In genomic region chr1:177784394-177784793, GRCh38 we compare ENCODE assay signal across 29 cellular contexts.
"Had no signal": no experiment of that assay in that cellular context is flagged by ENCODE, and none has a peak within 500 bp of the region (broad histone marks: within the 10 kb centered on the region; RNA-seq: fewer than 3 reads in every experiment).

No MANE protein-coding gene starts in this region.

- H3K27ac Mint-ChIP-seq: naive thymus-derived CD4-positive, alpha-beta T cell; natural killer cell; nephron; progenitor cell of endocrine pancreas; stimulated activated effector memory CD8-positive, alpha-beta T cell treated with anti-CD3 and anti-CD28 coated beads, Interleukin-12 subunit alpha, Interleukin-12 subunit beta, amount 100 ng/mL, for 72 hours; stimulated activated naive B cell treated with anti-CD40 and anti-IgM and Interleukin-4, amounts not matched to agents 10 μg/mL and 1 μg/mL and 100 μg/mL, for 72 hours; stimulated activated naive CD8-positive, alpha-beta T cell treated with anti-CD3 and anti-CD28 coated beads, Interleukin-15, Interleukin-2, amounts not matched to agents 100 ng/mL and 50 ng/mL, for 24 hours had no signal

- H3K4me1 Mint-ChIP-seq: naive thymus-derived CD4-positive, alpha-beta T cell; natural killer cell; stimulated activated effector memory CD8-positive, alpha-beta T cell treated with anti-CD3 and anti-CD28 coated beads, Interleukin-12 subunit alpha, Interleukin-12 subunit beta, amount 100 ng/mL, for 72 hours; stimulated activated naive B cell treated with anti-CD40 and anti-IgM and Interleukin-4, amounts not matched to agents 10 μg/mL and 1 μg/mL and 100 μg/mL, for 72 hours had no signal

- H3K36me3 Mint-ChIP-seq: naive thymus-derived CD4-positive, alpha-beta T cell; natural killer cell; stimulated activated effector memory CD8-positive, alpha-beta T cell treated with anti-CD3 and anti-CD28 coated beads, Interleukin-12 subunit alpha, Interleukin-12 subunit beta, amount 100 ng/mL, for 72 hours; stimulated activated naive B cell treated with anti-CD40 and anti-IgM and Interleukin-4, amounts not matched to agents 10 μg/mL and 1 μg/mL and 100 μg/mL, for 72 hours had no signal

- H3K9ac ChIP-seq: parathyroid adenoma had no signal

- H3K27me3 ChIP-seq: ovary, right lobe of liver, sigmoid colon, stomach, thyroid gland, tibial nerve, upper lobe of left lung, vagina had no signal

- H3K4me3 ChIP-seq: ovary, psoas muscle, right lobe of liver, sigmoid colon, stomach, thoracic aorta, thyroid gland, tibial nerve, upper lobe of left lung, vagina had no signal

- H3K27ac ChIP-seq: ovary, parathyroid adenoma, psoas muscle, right lobe of liver, sigmoid colon, stomach, thoracic aorta, thyroid gland, tibial nerve, upper lobe of left lung, vagina had no signal

- H3K4me1 ChIP-seq: parathyroid adenoma, psoas muscle, right lobe of liver, stomach, thyroid gland, upper lobe of left lung, vagina had no signal

- H3K9me3 Mint-ChIP-seq: nephron had no signal

- FAIRE-seq: small intestine, urothelium cell line had no signal

- H3K27me3 Mint-ChIP-seq: naive thymus-derived CD4-positive, alpha-beta T cell; stimulated activated naive B cell treated with anti-CD40 and anti-IgM and Interleukin-4, amounts not matched to agents 10 μg/mL and 1 μg/mL and 100 μg/mL, for 72 hours; stimulated activated naive CD8-positive, alpha-beta T cell treated with anti-CD3 and anti-CD28 coated beads, Interleukin-15, Interleukin-2, amounts not matched to agents 100 ng/mL and 50 ng/mL, for 24 hours had no signal

- H3K79me2 ChIP-seq: parathyroid adenoma had no signal

- H2AFZ ChIP-seq: parathyroid adenoma had no signal

- H3K4me3 Mint-ChIP-seq: naive thymus-derived CD4-positive, alpha-beta T cell; natural killer cell; nephron; stimulated activated effector memory CD8-positive, alpha-beta T cell treated with anti-CD3 and anti-CD28 coated beads, Interleukin-12 subunit alpha, Interleukin-12 subunit beta, amount 100 ng/mL, for 72 hours; stimulated activated naive B cell treated with anti-CD40 and anti-IgM and Interleukin-4, amounts not matched to agents 10 μg/mL and 1 μg/mL and 100 μg/mL, for 72 hours; stimulated activated naive CD8-positive, alpha-beta T cell treated with anti-CD3 and anti-CD28 coated beads, Interleukin-15, Interleukin-2, amounts not matched to agents 100 ng/mL and 50 ng/mL, for 24 hours had no signal

- H3K9me3 ChIP-seq: ovary, psoas muscle, right lobe of liver, sigmoid colon, stomach, thoracic aorta, thyroid gland, tibial nerve, upper lobe of left lung, vagina had no signal

- H3K36me3 ChIP-seq: ovary, right lobe of liver, sigmoid colon, stomach, thoracic aorta, thyroid gland, tibial nerve, upper lobe of left lung, vagina had no signal

- DNase-seq: naive thymus-derived CD4-positive, alpha-beta T cell; natural killer cell; occipital lobe; ovary; posterior cingulate gyrus; psoas muscle; right cardiac atrium; right lobe of liver; sigmoid colon; small intestine; stimulated activated CD4-positive, alpha-beta T cell treated with anti-CD3 and anti-CD28 coated beads, Interleukin-15, amount 100 ng/mL, for 24 hours; stimulated activated CD4-positive, alpha-beta T cell treated with anti-CD3 and anti-CD28 coated beads, Interleukin-2, amount 100 ng/mL, for 24 hours; stimulated activated CD4-positive, alpha-beta T cell treated with anti-CD3 and anti-CD28 coated beads, Interleukin-2, amount 100 ng/mL, for 48 hours; stimulated activated CD4-positive, alpha-beta T cell treated with anti-CD3 and anti-CD28 coated beads, Interleukin-4, amount 100 ng/mL, for 24 hours; stimulated activated naive B cell treated with anti-CD40 and anti-IgM and Interleukin-4, amounts not matched to agents 10 μg/mL and 1 μg/mL and 100 μg/mL, for 72 hours; stimulated activated naive CD4-positive, alpha-beta T cell treated with Interleukin-2 at 50 U/mL for 16 hours; stomach; thyroid gland; trophoblast cell; upper lobe of left lung had no signal

- ATAC-seq: naive thymus-derived CD4-positive, alpha-beta T cell; natural killer cell; psoas muscle; right cardiac atrium; stimulated activated effector memory CD8-positive, alpha-beta T cell treated with anti-CD3 and anti-CD28 coated beads, Interleukin-12 subunit alpha, Interleukin-12 subunit beta, amount 100 ng/mL, for 72 hours; stimulated activated naive B cell treated with anti-CD40 and anti-IgM and Interleukin-4, amounts not matched to agents 10 μg/mL and 1 μg/mL and 100 μg/mL, for 72 hours had no signal
